Comparison of ENCODE assay signal across 8 cellular contexts in the genomic region with DNA sequence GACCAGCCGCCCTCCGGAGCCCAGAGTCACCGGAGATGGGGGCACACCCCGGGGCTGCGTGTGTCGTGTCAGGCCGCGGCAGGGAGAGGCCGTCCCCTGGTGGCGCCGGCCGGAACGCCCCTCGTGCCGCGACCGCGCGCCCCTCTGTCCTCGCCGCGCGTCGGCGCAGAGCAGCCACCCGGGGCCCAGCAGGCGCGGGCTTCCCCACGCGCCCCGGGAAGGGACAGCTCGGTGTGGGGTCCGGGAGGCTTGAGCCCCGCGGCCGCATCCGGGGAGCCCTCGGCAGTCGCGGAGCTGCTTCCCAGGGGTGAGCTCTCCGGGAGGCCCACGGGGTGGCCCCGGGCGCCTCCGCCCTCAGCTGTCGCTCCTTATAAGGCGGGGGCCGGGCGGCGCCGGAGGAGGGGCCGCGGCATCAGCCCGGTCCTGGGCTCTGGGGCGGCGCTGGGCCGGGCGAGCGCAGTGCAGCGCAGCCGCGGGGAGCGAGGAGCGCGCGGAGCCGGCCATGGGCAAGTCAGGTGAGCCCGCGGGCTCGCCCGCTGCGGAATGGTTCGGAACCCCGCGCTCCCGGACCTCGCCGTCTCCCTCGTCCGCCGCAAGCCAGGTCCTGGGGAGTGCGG.
DNase-seq lines count a peak whose midpoint lies in the region; ATAC-seq and TF ChIP-seq lines count a peak whose summit lies in the region.

A gene with protein sequence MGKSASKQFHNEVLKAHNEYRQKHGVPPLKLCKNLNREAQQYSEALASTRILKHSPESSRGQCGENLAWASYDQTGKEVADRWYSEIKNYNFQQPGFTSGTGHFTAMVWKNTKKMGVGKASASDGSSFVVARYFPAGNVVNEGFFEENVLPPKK (plus strand): TSS at position 457 of the 617 bp plus-strand sequence. CDS start 46 bp downstream, at position 503.

- ATAC-seq in GM18861 (IDR thresholded peaks at IDR 0.05; ENCODE audit: unreplicated experiment), result peak; percentile 86
- peak; percentile 95 for ATAC-seq in HG03095 (IDR thresholded peaks at IDR 0.05; ENCODE audit: unreplicated experiment)

- TF ChIP-seq POLR2A in erythroblast (IDR thresholded peaks at IDR 0.05; ENCODE audit: low read length), result peak; percentile 53

- DNase-seq in AG10803 (ENCODE audit: low read depth) (peak; percentile 64), NOMO-1 treated with dmso at 0.1 percent for 144 hours (lab: John Stamatoyannopoulos, UW; ENCODE audit: unreplicated experiment) (peak; percentile 74), activated T-cell treated with anti-CD3 and anti-CD28 coated beads for 24 hours (ENCODE audit: low read depth) (peak; percentile 70), erythroblast (lab: John Stamatoyannopoulos, UW) (peak; percentile 79 to 85)
- peak; percentile 71 for DNase-seq in stimulated activated CD8-positive, alpha-beta memory T cell treated with anti-CD3 and anti-CD28 coated beads, Interleukin-4, amount 100 ng/mL, for 24 hours (ENCODE audit: low read depth)

- peak within 1 kb of the TSS; percentile 59 to 76 for H3K27ac ChIP-seq in mucosa of rectum (ENCODE audit: low read depth in 2 of 2, low read length in 2 of 2)

- peak within 1 kb of the TSS; percentile 75 for H3K4me3 ChIP-seq in AG10803 (ENCODE audit: low read length)
- peak within 1 kb of the TSS; percentile 77 to 85 for H3K4me3 ChIP-seq in mucosa of rectum (ENCODE audit: low read length in 2 of 2)

- peaks cover 0 to 2% of the 10 kb centered on the region in 2 donors for H3K27me3 ChIP-seq in mucosa of rectum (ENCODE audit: control insufficient read depth in 2 of 2, insufficient read depth in 2 of 2, low read length in 2 of 2)

- H3K9me3 ChIP-seq in mucosa of rectum (ENCODE audit: control insufficient read depth in 2 of 2, low read length in 2 of 2), result no peaks in the 10 kb centered on the region

- H3K9ac ChIP-seq in mucosa of rectum (ENCODE audit: low read depth in 1 of 2, low read length in 2 of 2), result peak within 1 kb of the TSS; percentile 77 to 89

- peaks cover 29 to 31% of the 10 kb centered on the region in 2 donors for H3K4me1 ChIP-seq in mucosa of rectum (ENCODE audit: control insufficient read depth in 2 of 2, insufficient read depth in 2 of 2, low read length in 2 of 2)

- TF ChIP-seq CTCF in AG10803 (conservative IDR thresholded peaks at IDR 0.05; ENCODE audit: low read length), result no peak

- H3K36me3 ChIP-seq in mucosa of rectum (ENCODE audit: control insufficient read depth in 2 of 2, insufficient read depth in 2 of 2, low read length in 2 of 2), result no peaks in the 10 kb centered on the region

Comparison
In these comparisons a context has a peak if more than half of its experiments do, and no peak if none do; other contexts are left out.
1. Peak in every context shown above with its lines: DNase-seq, ATAC-seq, H3K4me3 ChIP-seq and H3K27ac ChIP-seq.